In the genomic region with DNA sequence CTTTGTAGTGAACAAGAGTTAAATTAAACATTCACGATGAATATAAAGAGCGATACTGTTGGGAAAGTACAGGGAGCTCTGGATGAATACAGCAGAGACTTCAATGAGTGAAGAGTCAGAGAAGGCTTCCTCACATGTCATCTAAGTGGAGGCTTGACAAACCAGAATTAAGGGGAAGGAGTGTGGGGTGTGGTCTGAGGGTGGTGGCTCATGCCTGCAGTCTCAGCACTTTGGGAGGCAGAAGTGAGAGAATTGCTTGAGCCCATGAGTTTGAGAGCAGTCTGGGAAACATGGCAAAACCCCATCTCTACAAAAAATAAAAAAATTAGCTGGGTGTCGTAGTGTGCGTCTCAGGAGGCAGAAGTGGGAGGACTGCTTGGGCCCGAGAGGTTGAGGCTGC, we compare ENCODE assay signal across 13 cellular contexts. TPM values are rescaled to one million over a fixed set of nuclear protein-coding genes. Genes with fewer than 3 reads are reported as not detected.
A peak's percentile ranks its signal among the peaks of the same experiment; 100 is the strongest.
DNase-seq lines count a peak whose midpoint lies in the region; ATAC-seq and TF ChIP-seq lines count a peak whose summit lies in the region.
"Had no signal": no experiment of that assay in that cellular context is flagged by ENCODE, and none has a peak within 500 bp of the region (broad histone marks: within the 10 kb centered on the region; RNA-seq: fewer than 3 reads in every experiment).

No MANE protein-coding gene starts in this region.

- no peak overlapping the region for H3K9ac ChIP-seq in MM.1S (ENCODE audit: low read length)

- peaks cover 15% of the 10 kb centered on the region for H3K4me1 Mint-ChIP-seq in activated CD4-positive, alpha-beta T cell treated with anti-CD3 and anti-CD28 coated beads, Interleukin-2, amount 10 ng/mL, durations not matched to agents 24 days and 14 days

- H3K4me3 ChIP-seq in MM.1S (ENCODE audit: low read length) = no peak overlapping the region
- no peak overlapping the region for H3K4me3 ChIP-seq in heart right ventricle
- no peak overlapping the region for H3K4me3 ChIP-seq in psoas muscle
- H3K4me3 ChIP-seq: K562, skin epidermis had no signal

- peak overlapping the region; percentile 28 for H3K27ac Mint-ChIP-seq in activated CD4-positive, alpha-beta T cell treated with anti-CD3 and anti-CD28 coated beads, Interleukin-2, amount 10 ng/mL, durations not matched to agents 24 days and 14 days

- H3K27me3 Mint-ChIP-seq in activated CD4-positive, alpha-beta T cell treated with anti-CD3 and anti-CD28 coated beads, Interleukin-2, amount 10 ng/mL, durations not matched to agents 24 days and 14 days = no peaks in the 10 kb centered on the region

- peaks cover 4% of the 10 kb centered on the region for H3F3A ChIP-seq in MM.1S (ENCODE audit: insufficient read depth, low read length)

- H3K36me3 Mint-ChIP-seq in activated CD4-positive, alpha-beta T cell treated with anti-CD3 and anti-CD28 coated beads, Interleukin-2, amount 10 ng/mL, durations not matched to agents 24 days and 14 days (ENCODE audit: low read depth) = peaks cover 30% of the 10 kb centered on the region

- peak overlapping the region; percentile 57; the same call in 1 of the 2 replicates for H3K4me2 ChIP-seq in MM.1S (ENCODE audit: low read depth, low read length)

- ATAC-seq in heart right ventricle (peak in 7 of 8 donors; percentile 26 to 78 (median 53)), psoas muscle (peak in 3 of 4 donors; percentile 29 to 45 (median 32)), HG02642 (IDR thresholded peaks at IDR 0.05; ENCODE audit: poor library complexity, unreplicated experiment) (no peak)

- intact Hi-C loops in activated CD4-positive, alpha-beta T cell treated with anti-CD3 and anti-CD28 coated beads, Interleukin-2, amount 10 ng/mL, durations not matched to agents 24 days and 14 days (cut with micrococcal nuclease) = loop anchor here (5.0 kb wide), 1 partner anchor 93 kb away; no protein-coding TSS in a partner anchor
- intact Hi-C loops in heart right ventricle (cut with DNase I) (loop anchor here in 8 of 10 donors (2.0 to 5.0 kb wide), 5 partner anchors 33 to 94 kb away; partner anchors contain the start of gene ATP13A2 (in 1 of the 8)), psoas muscle (cut with DNase I) (no loop called here)

- H3K27me3 ChIP-seq in MM.1S (replicated peaks; ENCODE audit: insufficient read depth, low read length) = no peaks in the 10 kb centered on the region
- H3K27me3 ChIP-seq in heart right ventricle = no peaks in the 10 kb centered on the region
- H3K27me3 ChIP-seq in psoas muscle (ENCODE audit: insufficient read depth in 3 of 3, low read length in 2 of 3) = no peaks in the 10 kb centered on the region
- H3K27me3 ChIP-seq: Peyer's patch had no signal

- WGBS in heart right ventricle, 2 donors = 70 to 72% methylated on average over 5 of the region's 5 CpGs
- WGBS in psoas muscle, 3 donors = 71 to 77% (median 73%) methylated on average over 5 of the region's 5 CpGs

- H2AFZ ChIP-seq in MM.1S (ENCODE audit: low read length) = no peak overlapping the region

- H3K9me2 ChIP-seq in MM.1S (replicated peaks; ENCODE audit: insufficient read depth, low read length) = no peaks in the 10 kb centered on the region

- H4K20me1 ChIP-seq in MM.1S (ENCODE audit: insufficient read depth, low read length) = no peaks in the 10 kb centered on the region

- peaks cover 61% of the 10 kb centered on the region for H3K79me2 ChIP-seq in MM.1S (ENCODE audit: low read length)

- no peak for DNase-seq in activated CD4-positive, alpha-beta T cell treated with anti-CD3 and anti-CD28 coated beads, Interleukin-2, amount 10 ng/mL, durations not matched to agents 24 days and 14 days
- DNase-seq in activated CD4-positive, alpha-beta T cell treated with anti-CD3 and anti-CD28 coated beads, Interleukin-2, amount 50 U/mL, for 48 hours = no peak
- DNase-seq in MM.1S (no peak), heart right ventricle (no peak), psoas muscle (no peak)
- DNase-seq in activated T-cell treated with anti-CD3 and anti-CD28 coated beads, Interleukin-2, amount 50 U/mL, for 48 hours = no peak
- DNase-seq in activated CD4-positive, CD25-positive, alpha-beta regulatory T cell treated with anti-CD3 and anti-CD28 coated beads, Interleukin-2, amount 50 U/mL, for 72 hours = no peak
- DNase-seq: NCI-H187, Peyer's patch had no signal

- no peaks in the 10 kb centered on the region for H3K9me3 Mint-ChIP-seq in activated CD4-positive, alpha-beta T cell treated with anti-CD3 and anti-CD28 coated beads, Interleukin-2, amount 10 ng/mL, durations not matched to agents 24 days and 14 days
- H3K9me3 Mint-ChIP-seq: T-helper 1 cell treated with Interleukin-12 subunit alpha and Interleukin-12 subunit beta and Interleukin-4 antibody, amounts not matched to agents 30 μg/mL and 1 μg/mL, for 36 hours had no signal

- H3K4me3 Mint-ChIP-seq in activated CD4-positive, alpha-beta T cell treated with anti-CD3 and anti-CD28 coated beads, Interleukin-2, amount 10 ng/mL, durations not matched to agents 24 days and 14 days = no peak overlapping the region
- H3K4me3 Mint-ChIP-seq: T-helper 1 cell treated with Interleukin-12 subunit alpha and Interleukin-12 subunit beta and Interleukin-4 antibody, amounts not matched to agents 30 μg/mL and 1 μg/mL, for 36 hours had no signal

- peaks cover 21% of the 10 kb centered on the region; the same call in 1 of the 2 replicates for H3K36me3 ChIP-seq in MM.1S (replicated peaks; ENCODE audit: insufficient read depth, low read length)
- peaks cover 0 to 67% (median 42%) of the 10 kb centered on the region in 9 donors for H3K36me3 ChIP-seq in heart right ventricle
- H3K36me3 ChIP-seq in psoas muscle (ENCODE audit: insufficient read depth in 1 of 2, low read depth in 1 of 2) = peaks cover 7 to 54% of the 10 kb centered on the region in 2 donors

- no peak for TF ChIP-seq CTCF in MM.1S (IDR thresholded peaks at IDR 0.05; ENCODE audit: low read length)
- no peak for TF ChIP-seq CTCF in heart right ventricle (IDR thresholded peaks at IDR 0.05)
- TF ChIP-seq CTCF in psoas muscle (IDR thresholded peaks at IDR 0.05) = no peak

- H3K27ac ChIP-seq in MM.1S (ENCODE audit: low read length) (no peak overlapping the region), heart right ventricle (peak overlapping the region in 2 of 10 donors; percentile 2 to 54), psoas muscle (no peak overlapping the region)
- H3K27ac ChIP-seq: Peyer's patch had no signal

- H3K9me3 ChIP-seq in MM.1S (replicated peaks; ENCODE audit: insufficient read depth, low read length) = no peaks in the 10 kb centered on the region
- H3K9me3 ChIP-seq in heart right ventricle = no peaks in the 10 kb centered on the region
- H3K9me3 ChIP-seq in psoas muscle = no peaks in the 10 kb centered on the region
- H3K9me3 ChIP-seq: Peyer's patch had no signal

- 0 out of 2 replicates have a peak, but pooled peaks cover 6% of the 10 kb centered on the region for H3K4me1 ChIP-seq in MM.1S (ENCODE audit: low read length)
- H3K4me1 ChIP-seq in heart right ventricle = peaks cover 0 to 35% (median 22%) of the 10 kb centered on the region in 9 donors
- H3K4me1 ChIP-seq in psoas muscle = peaks cover 14% of the 10 kb centered on the region
- H3K4me1 ChIP-seq: Peyer's patch had no signal

RNA-seq across cellular contexts. Expression of gene SDHB, which starts 8.7 kb away (rescaled TPM):
- 140 and 156 TPM in 2 replicates for total RNA-seq in activated CD4-positive, alpha-beta T cell treated with anti-CD3 and anti-CD28 coated beads, Interleukin-2, amount 10 ng/mL, durations not matched to agents 24 days and 14 days
- total RNA-seq in heart right ventricle (100 to 1,000 TPM; 222 to 486 (median 379) TPM), psoas muscle (100 to 1,000 TPM; 190 to 319 (median 208) TPM)
- polyA plus RNA-seq in heart right ventricle (100 to 1,000 TPM; 102 to 312 TPM), psoas muscle (100 to 1,000 TPM; 266 to 452 (median 280) TPM)

RNA-seq across cellular contexts. Expression of gene ATP13A2, which starts 33.4 kb away (rescaled TPM):
- total RNA-seq in activated CD4-positive, alpha-beta T cell treated with anti-CD3 and anti-CD28 coated beads, Interleukin-2, amount 10 ng/mL, durations not matched to agents 24 days and 14 days = 46.9 and 50.2 TPM in 2 replicates
- 10 to 100 TPM in 7 of 10 donors, 1 to 10 TPM in 3; 7.2 to 20.0 (median 10.6) TPM for total RNA-seq in heart right ventricle
- 10 to 100 TPM; 10.9 to 18.2 TPM for polyA plus RNA-seq in heart right ventricle
- 10 to 100 TPM; 13.9 to 30.6 (median 22.6) TPM for total RNA-seq in psoas muscle
- 10 to 100 TPM; 17.3 to 22.6 (median 19.4) TPM for polyA plus RNA-seq in psoas muscle

Comparison
In these comparisons a context has a peak if more than half of its experiments do, and no peak if none do; other contexts are left out.
1. intact Hi-C loops: an anchor here in activated CD4-positive, alpha-beta T cell treated with anti-CD3 and anti-CD28 coated beads, Interleukin-2, amount 10 ng/mL, durations not matched to agents 24 days and 14 days (5.0 kb wide) and heart right ventricle (2.0 to 5.0 kb wide); none called in psoas muscle.